ENCODE assay signal across 6 cellular contexts in the genomic region with DNA sequence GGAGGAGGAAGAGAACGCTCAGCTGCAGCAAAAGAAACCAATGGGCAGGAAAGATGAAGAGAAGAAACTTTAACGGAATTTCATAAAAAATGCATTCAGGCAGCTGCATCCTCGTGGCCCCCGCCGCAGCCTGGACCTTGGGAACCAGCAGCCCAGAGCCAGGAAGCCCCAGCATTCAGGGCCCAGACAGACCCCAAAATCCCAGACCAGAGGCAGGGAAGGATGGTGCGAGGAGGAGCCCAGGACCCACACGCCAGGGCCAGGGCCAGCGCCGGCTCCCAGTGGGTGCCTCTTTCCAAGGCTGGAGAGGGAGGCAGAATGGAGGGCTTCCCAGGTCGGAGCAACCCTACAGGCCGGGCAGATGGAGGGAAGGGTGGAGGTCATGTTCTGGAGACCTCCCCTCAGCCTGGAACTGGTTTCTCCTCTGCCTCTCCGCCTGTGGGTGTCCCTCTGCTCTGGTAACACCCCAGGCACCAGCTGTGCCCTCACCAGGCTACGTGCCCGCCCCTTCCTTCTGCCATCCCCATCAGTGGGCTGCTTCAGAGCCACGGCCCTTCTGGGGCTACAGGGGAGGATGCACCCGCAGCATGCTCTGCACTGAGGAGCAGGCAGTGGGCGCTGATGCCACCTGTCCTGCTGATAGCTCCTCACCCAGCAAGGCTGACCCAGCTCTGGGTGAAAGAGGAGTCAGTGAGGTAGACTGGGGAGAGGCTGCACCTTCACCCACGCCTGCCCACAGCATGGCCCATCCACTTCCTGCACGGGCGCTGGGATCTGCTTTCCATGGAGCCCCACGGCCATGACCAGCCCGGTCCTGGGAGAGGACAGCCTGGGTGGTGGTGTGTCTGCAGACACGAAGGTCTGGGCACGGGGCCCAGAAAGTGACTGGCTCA. TPM values are rescaled to one million over a fixed set of nuclear protein-coding genes. Genes with fewer than 3 reads are reported as not detected.
DNase-seq lines count a peak whose midpoint lies in the region; ATAC-seq, FAIRE-seq and TF ChIP-seq lines count a peak whose summit lies in the region.

No MANE protein-coding gene starts in this region.

- peaks cover 37% of the 10 kb centered on the region for H3K4me1 ChIP-seq in astrocyte (ENCODE audit: insufficient read depth, low read length)

- H4K20me1 ChIP-seq in astrocyte (ENCODE audit: insufficient read depth, low read length) = peaks cover 9% of the 10 kb centered on the region

- peaks cover 5% of the 10 kb centered on the region for H3K36me3 Mint-ChIP-seq in astrocyte (ENCODE audit: low read depth, unreplicated experiment)
- no peaks in the 10 kb centered on the region for H3K36me3 Mint-ChIP-seq in naive B cell

- no peaks in the 10 kb centered on the region for H3K79me2 ChIP-seq in astrocyte (ENCODE audit: insufficient read depth, low read length)

- no peaks in the 10 kb centered on the region for H3K36me3 ChIP-seq in astrocyte (ENCODE audit: insufficient read depth, low read length)

- H2AFZ ChIP-seq in astrocyte (ENCODE audit: low read depth, low read length) = peak overlapping the region; percentile 86

- H3K4me1 Mint-ChIP-seq in astrocyte (ENCODE audit: low read depth, unreplicated experiment) = peaks cover 5% of the 10 kb centered on the region
- H3K4me1 Mint-ChIP-seq in naive B cell = peaks cover 17 to 31% (median 22%) of the 10 kb centered on the region in 3 donors

- no peak overlapping the region for H3K27ac Mint-ChIP-seq in astrocyte (ENCODE audit: unreplicated experiment)
- peak overlapping the region; percentile 67 to 97 (median 90) for H3K27ac Mint-ChIP-seq in naive B cell

- H3K9ac ChIP-seq in astrocyte (ENCODE audit: low read length) = peak overlapping the region; percentile 80

- H3K4me3 Mint-ChIP-seq in astrocyte (ENCODE audit: unreplicated experiment) = peak overlapping the region; percentile 76
- peak overlapping the region; percentile 76 to 94 (median 85) for H3K4me3 Mint-ChIP-seq in naive B cell

- no peak for TF ChIP-seq CTCF in astrocyte (IDR thresholded peaks at IDR 0.05; ENCODE audit: insufficient read depth, low read depth, low read length)

- no peak overlapping the region for H3K27ac ChIP-seq in astrocyte (ENCODE audit: low read depth, low read length)

- no peak for FAIRE-seq in astrocyte (lab: Jason Lieb, UNC)

- H3K4me3 ChIP-seq in astrocyte (ENCODE audit: insufficient read depth, low read depth, low read length) = peak overlapping the region; percentile 72

- H3K9me3 ChIP-seq in astrocyte (ENCODE audit: insufficient read depth, low read depth, low read length) = no peaks in the 10 kb centered on the region

- no peak for ATAC-seq in naive B cell (ENCODE audit: low read depth in 2 of 2)
- ATAC-seq in GM18511 (IDR thresholded peaks at IDR 0.05; ENCODE audit: unreplicated experiment) = no peak

- peak; percentile 29 for DNase-seq in NCI-H2171 treated with DMSO at 0.1 percent for 48 hours (lab: John Stamatoyannopoulos, UW)
- DNase-seq in NCI-H2171 (lab: John Stamatoyannopoulos, UW) = no peak
- DNase-seq in astrocyte (ENCODE audit: low read depth) = no peak
- DNase-seq in naive B cell = no peak
- no peak for DNase-seq in NCI-H345 (lab: John Stamatoyannopoulos, UW)

- peak overlapping the region; percentile 93 for H3K4me2 ChIP-seq in astrocyte (ENCODE audit: low read length)

- no peaks in the 10 kb centered on the region for H3K27me3 ChIP-seq in astrocyte (ENCODE audit: insufficient read depth, low read length)

- H3K27me3 Mint-ChIP-seq in astrocyte (ENCODE audit: low read depth, unreplicated experiment) (no peaks in the 10 kb centered on the region), naive B cell (no peaks in the 10 kb centered on the region)

- H3K9me3 Mint-ChIP-seq in astrocyte (ENCODE audit: unreplicated experiment) (no peaks in the 10 kb centered on the region), naive B cell (no peaks in the 10 kb centered on the region)

RNA-seq across cellular contexts. Expression of a gene that starts 1.2 kb away (rescaled TPM):
- 3.9 and 5.0 TPM in 2 replicates for total RNA-seq in astrocyte
- 100 to 1,000 TPM in 5 of 6 donors, 10 to 100 TPM in 1; 95.1 to 133 (median 105) TPM for polyA plus RNA-seq in naive B cell (ENCODE audit: low read depth in 6 of 6)

RNA-seq across cellular contexts. Expression of a gene that starts 10.5 kb away (rescaled TPM):
- 50.0 and 55.0 TPM in 2 replicates for total RNA-seq in astrocyte
- polyA plus RNA-seq in naive B cell (ENCODE audit: low read depth in 6 of 6) = 100 to 1,000 TPM in 1 of 6 donors, 10 to 100 TPM in 5; 70.1 to 103 (median 94.4) TPM

RNA-seq across cellular contexts. Expression of a gene that starts 10.8 kb away (rescaled TPM):
- total RNA-seq in astrocyte = 25.3 and 28.5 TPM in 2 replicates
- polyA plus RNA-seq in naive B cell (ENCODE audit: low read depth in 6 of 6) = 10 to 100 TPM in 5 of 6 donors, 1 to 10 TPM in 1; 4.5 to 31.6 (median 13.7) TPM

RNA-seq across cellular contexts. Expression of a gene that starts 17.0 kb away (rescaled TPM):
- total RNA-seq in astrocyte = 8.8 and 12.8 TPM in 2 replicates
- 10 to 100 TPM; 26.1 to 41.8 (median 31.3) TPM for polyA plus RNA-seq in naive B cell (ENCODE audit: low read depth in 6 of 6)
